Comparison of ENCODE assay signal across 8 cellular contexts in genomic region chr15:65054333-65055200, GRCh38. TPM values are rescaled to one million over a fixed set of nuclear protein-coding genes. Genes with fewer than 3 reads are reported as not detected.
A peak's percentile ranks its signal among the peaks of the same experiment; 100 is the strongest.
DNase-seq lines count a peak whose midpoint lies in the region; ATAC-seq, FAIRE-seq and TF ChIP-seq lines count a peak whose summit lies in the region.

No MANE protein-coding gene starts in this region.

- H3K9me3 ChIP-seq in PC-9 (ENCODE audit: insufficient read depth, low read depth) = no peaks in the 10 kb centered on the region

- CTCF ChIA-PET in PC-9 (lab: Charles Lee) = interaction anchor here (0.5 to 2.4 kb wide), 5 partner anchors 22 to 806 kb away, joined by 3 to 10 read pairs (median 4); partner anchors contain the start of gene KBTBD13

- TF ChIP-seq CTCF in PC-9 (conservative IDR thresholded peaks at IDR 0.05) (peak; percentile 80), omental fat pad (IDR thresholded peaks at IDR 0.05) (peak in 1 of 3 donors; percentile 46)

- intact Hi-C loops in PC-9 (cut with micrococcal nuclease; ENCODE audit: unreplicated experiment) = loop anchor here (1.0 to 10.0 kb wide), 3 partner anchors 32 to 130 kb away; partner anchors contain the start of gene CLPX

- no peaks in the 10 kb centered on the region for H3K27me3 ChIP-seq in PC-9 (ENCODE audit: insufficient read depth, low read depth)

- peak; percentile 83 for FAIRE-seq in urothelium cell line (lab: Jason Lieb, UNC)

- H3K27ac ChIP-seq in PC-9 = no peak overlapping the region

- H4K20me1 ChIP-seq in PC-9 (ENCODE audit: insufficient read depth) = no peaks in the 10 kb centered on the region

- no peak overlapping the region for H3K4me3 ChIP-seq in PC-9

- peak overlapping the region; percentile 7 for H3K4me2 ChIP-seq in PC-9

- peaks cover 36% of the 10 kb centered on the region for H3K4me1 ChIP-seq in PC-9 (replicated peaks; ENCODE audit: insufficient read depth)

- H3F3A ChIP-seq in PC-9 (ENCODE audit: insufficient read depth, low read depth) = peaks cover 5% of the 10 kb centered on the region; the same call in 1 of the 2 replicates

- POLR2A ChIA-PET in PC-9 (lab: Charles Lee; ENCODE audit: unreplicated experiment) = no interaction called here

- no TSS peak for BruUV-seq in PC-9 (replicated peaks; lab: Mats Ljungman, UMichigan)

- ATAC-seq in omental fat pad (ENCODE audit: low FRiP score) (no peak), GM19324 (IDR thresholded peaks at IDR 0.05; ENCODE audit: low FRiP score, unreplicated experiment) (no peak)

- H2AFZ ChIP-seq in PC-9 = no peak overlapping the region

- no peaks in the 10 kb centered on the region for H3K9me2 ChIP-seq in PC-9 (ENCODE audit: insufficient read depth)

- no peaks in the 10 kb centered on the region for H3K36me3 ChIP-seq in PC-9 (ENCODE audit: low read depth)

- DNase-seq in DMS53 treated with DMSO at 0.1 percent for 48 hours (lab: John Stamatoyannopoulos, UW; ENCODE audit: unreplicated experiment) = peak; percentile 39
- DNase-seq in HPDE6-E6E7 (ENCODE audit: extremely low spot score) = peak; percentile 69
- peak in 1 of 2 experiments; percentile 71 for DNase-seq in PC-9
- peak; percentile 14 for DNase-seq in activated T-helper 9 cell treated with anti-CD3 and anti-CD28 coated beads, Interleukin-2, amount 50 U/mL, for 16 hours (ENCODE audit: low read depth)
- DNase-seq in foreskin melanocyte = peak; percentile 57
- DNase-seq in omental fat pad (ENCODE audit: low spot score) = peak; percentile 41
- peak; percentile 86 for DNase-seq in urothelium cell line (ENCODE audit: low spot score)

- H3K79me2 ChIP-seq in PC-9 (ENCODE audit: low read depth) = no peaks in the 10 kb centered on the region

RNA-seq across cellular contexts. Expression of gene SLC51B, which starts 9.4 kb away (rescaled TPM):
- not detected in 2 replicates for total RNA-seq in PC-9 (2021)
- total RNA-seq in omental fat pad = not detected

RNA-seq across cellular contexts. Expression of gene RASL12, which starts 13.2 kb away (rescaled TPM):
- total RNA-seq in PC-9 (2021) (not detected in 2 replicates), omental fat pad (10 to 100 TPM in 1 of 4 donors, 1 to 10 TPM in 3; 4.6 to 50.0 (median 7.6) TPM)

RNA-seq across cellular contexts. Expression of gene KBTBD13, which starts 22.0 kb away (rescaled TPM):
- not detected in 2 replicates for total RNA-seq in PC-9 (2021)
- total RNA-seq in omental fat pad = not detected

RNA-seq across cellular contexts. Expression of gene MTFMT, which starts 25.1 kb away (rescaled TPM):
- total RNA-seq in PC-9 (2021) (16.0 and 24.9 TPM in 2 replicates), omental fat pad (10 to 100 TPM; 16.8 to 25.2 (median 22.4) TPM)
